ENCODE assay signal across 10 cellular contexts in genomic region chr20:11585752-11586352, GRCh38.
DNase-seq lines count a peak whose midpoint lies in the region; ATAC-seq and TF ChIP-seq lines count a peak whose summit lies in the region.
"Had no signal": no experiment of that assay in that cellular context is flagged by ENCODE, and none has a peak within 500 bp of the region (broad histone marks: within the 10 kb centered on the region; RNA-seq: fewer than 3 reads in every experiment).

No MANE protein-coding gene starts in this region.

- no peaks in the 10 kb centered on the region for H3K36me3 Mint-ChIP-seq in osteocyte (ENCODE audit: unreplicated experiment)

- POLR2A ChIA-PET in HCT116 (lab: Charles Lee) = no interaction called here

- intact Hi-C loops in HCT116 (cut with micrococcal nuclease) (no loop called here), testis (cut with DNase I; ENCODE audit: low total_unique reads) (no loop called here), heart left ventricle (cut with DNase I) (no loop called here)

- no peak overlapping the region for H3K4me2 ChIP-seq in HCT116 (ENCODE audit: low read length)

- no peaks in the 10 kb centered on the region for H3K4me1 Mint-ChIP-seq in osteocyte (ENCODE audit: unreplicated experiment)

- TF ChIP-seq CTCF in HCT116 (IDR thresholded peaks at IDR 0.05 in 2 of 3, conservative IDR thresholded peaks at IDR 0.05 in 1 of 3; ENCODE audit: borderline replicate concordance in 1 of 3, insufficient read depth in 1 of 3, low read depth in 2 of 3, low read length in 2 of 3) = peak in 2 of 3 experiments; percentile 37 to 51; a peak in 4 of 6 replicates
- peak; percentile 56 for TF ChIP-seq CTCF in osteocyte (IDR thresholded peaks at IDR 0.05)
- peak in 1 of 3 experiments; percentile 19 for TF ChIP-seq CTCF in testis (IDR thresholded peaks at IDR 0.05)
- peak in 4 of 12 donors; percentile 24 to 35 (median 30) for TF ChIP-seq CTCF in heart left ventricle (IDR thresholded peaks at IDR 0.05)
- TF ChIP-seq CTCF in Peyer's patch (IDR thresholded peaks at IDR 0.05) = no peak

- H4K20me1 ChIP-seq in HCT116 (ENCODE audit: insufficient read depth) = no peaks in the 10 kb centered on the region

- BruUV-seq in HCT116 (replicated peaks; lab: Mats Ljungman, UMichigan) = no TSS peak

- WGBS in testis, 2 donors = 44 to 66% methylated on average over 3 of the region's 3 CpGs
- WGBS in heart left ventricle, 4 donors = 34 to 49% (median 36%) methylated on average over 3 of the region's 3 CpGs

- RAD21 ChIA-PET in HCT116 (lab: Charles Lee; ENCODE audit: low non-redundant PET in 1 of 2, low total read pairs in 2 of 2, uncharacterized antibody in 2 of 2, unreplicated experiment in 2 of 2) = no interaction called here

- H3K9me2 ChIP-seq in HCT116 (ENCODE audit: insufficient read depth) = no peaks in the 10 kb centered on the region

- no peak for TF ChIP-seq POLR2A in HCT116 (IDR thresholded peaks at IDR 0.05; ENCODE audit: borderline replicate concordance, extremely low read depth, insufficient read depth, insufficient read length)
- TF ChIP-seq POLR2A in testis (IDR thresholded peaks at IDR 0.05) = no peak
- no peak for TF ChIP-seq POLR2A in heart left ventricle (IDR thresholded peaks at IDR 0.05)
- TF ChIP-seq POLR2A in Peyer's patch (IDR thresholded peaks at IDR 0.05) = no peak
- TF ChIP-seq POLR2A in GM18505 (IDR thresholded peaks at IDR 0.05; ENCODE audit: borderline replicate concordance, extremely low read depth, insufficient read depth, insufficient read length) = no peak

- DNase-seq in HCT116 (ENCODE audit: low read depth, low spot score) = peak; percentile 23
- DNase-seq in NCI-H510A (lab: John Stamatoyannopoulos, UW) = peak; percentile 4
- peak; percentile 26 for DNase-seq in cerebellum (ENCODE audit: low spot score)
- DNase-seq in osteocyte (ENCODE audit: extremely low spot score, unreplicated experiment) = no peak
- DNase-seq in testis = no peak
- no peak for DNase-seq in heart left ventricle
- no peak for DNase-seq in Peyer's patch
- DNase-seq: stimulated activated CD4-positive, alpha-beta T cell treated with anti-CD3 and anti-CD28 coated beads, Interleukin-4, amount 100 ng/mL, for 1 hour had no signal

- no peak overlapping the region for H3K9ac ChIP-seq in HCT116 (ENCODE audit: low read length)

- H3K4me3 Mint-ChIP-seq in osteocyte (ENCODE audit: unreplicated experiment) = no peak overlapping the region

- peak; percentile 30; the same call in 1 of the 2 replicates for TF ChIP-seq RAD21 in HCT116 (IDR thresholded peaks at IDR 0.05; ENCODE audit: low read depth)

- H3K36me3 ChIP-seq in HCT116 (ENCODE audit: control insufficient read depth in 1 of 2, insufficient read depth in 2 of 2, low read length in 2 of 2) (no peaks in the 10 kb centered on the region), testis (ENCODE audit: low read depth, missing control alignments) (no peaks in the 10 kb centered on the region), heart left ventricle (no peaks in the 10 kb centered on the region), Peyer's patch (no peaks in the 10 kb centered on the region)
- H3K36me3 ChIP-seq: SJCRH30 had no signal

- no peak overlapping the region for H2AFZ ChIP-seq in HCT116 (ENCODE audit: low read depth, low read length, poor library complexity, severe bottlenecking)

- CTCF ChIA-PET in HCT116 (lab: Charles Lee) = no interaction called here

- H3K9me3 ChIP-seq in HCT116 (ENCODE audit: control insufficient read depth in 1 of 2, insufficient read depth in 1 of 2, low read depth in 1 of 2, low read length in 2 of 2) (no peaks in the 10 kb centered on the region), testis (no peaks in the 10 kb centered on the region), heart left ventricle (no peaks in the 10 kb centered on the region), Peyer's patch (no peaks in the 10 kb centered on the region)
- H3K9me3 ChIP-seq: SJCRH30 had no signal

- no peak overlapping the region for H3K27ac Mint-ChIP-seq in osteocyte (ENCODE audit: unreplicated experiment)

- no peaks in the 10 kb centered on the region for H3K9me3 Mint-ChIP-seq in osteocyte (ENCODE audit: unreplicated experiment)

- H3K27me3 Mint-ChIP-seq in osteocyte (ENCODE audit: unreplicated experiment) = peaks cover 36% of the 10 kb centered on the region

- H3K27ac ChIP-seq in HCT116 (ENCODE audit: low read depth, low read length) = no peak overlapping the region
- H3K27ac ChIP-seq in testis = no peak overlapping the region
- no peak overlapping the region for H3K27ac ChIP-seq in heart left ventricle
- H3K27ac ChIP-seq in Peyer's patch = no peak overlapping the region
- H3K27ac ChIP-seq: SJCRH30 had no signal

- H3K4me1 ChIP-seq in HCT116 (ENCODE audit: control insufficient read depth in 1 of 2, insufficient read depth in 2 of 2, low read length in 2 of 2) (no peaks in the 10 kb centered on the region), testis (no peaks in the 10 kb centered on the region), heart left ventricle (no peaks in the 10 kb centered on the region), Peyer's patch (no peaks in the 10 kb centered on the region)
- H3K4me1 ChIP-seq: SJCRH30 had no signal

- no peak overlapping the region for H3K4me3 ChIP-seq in HCT116 (replicated peaks in 1 of 2; ENCODE audit: low read depth in 1 of 2, low read length in 2 of 2)
- no peak overlapping the region for H3K4me3 ChIP-seq in testis
- no peak overlapping the region for H3K4me3 ChIP-seq in heart left ventricle
- H3K4me3 ChIP-seq in Peyer's patch = no peak overlapping the region
- H3K4me3 ChIP-seq: SJCRH30 had no signal

- H3K79me2 ChIP-seq in HCT116 (ENCODE audit: insufficient read depth, low read length) = no peaks in the 10 kb centered on the region

- H3K27me3 ChIP-seq in HCT116 (ENCODE audit: insufficient read depth, low read length) (no peaks in the 10 kb centered on the region), testis (no peaks in the 10 kb centered on the region), heart left ventricle (no peaks in the 10 kb centered on the region), Peyer's patch (no peaks in the 10 kb centered on the region)
- H3K27me3 ChIP-seq: SJCRH30 had no signal

- ATAC-seq in HCT116 (peak; percentile 82), heart left ventricle (no peak), GM18505 (IDR thresholded peaks at IDR 0.05; ENCODE audit: unreplicated experiment) (no peak)

TF ChIP-seq in HCT116, 20 proteins besides CTCF, POLR2A, EP300 and RAD21:
- TF ChIP-seq SRF (IDR thresholded peaks at IDR 0.05; ENCODE audit: low read depth) (no peak), ELF1 (IDR thresholded peaks at IDR 0.05; ENCODE audit: borderline replicate concordance, low read depth) (no peak), TCF7L2 (IDR thresholded peaks at IDR 0.05; ENCODE audit: borderline replicate concordance, extremely low read depth, insufficient read depth, insufficient read length) (no peak)

Comparison
In these comparisons a context has a peak if more than half of its experiments do, and no peak if none do; other contexts are left out.
1. DNase-seq: peak in HCT116 (single experiment), NCI-H510A (single experiment) and cerebellum (single experiment); none in osteocyte (single experiment), testis (single experiment), heart left ventricle (0 of 5) and Peyer's patch (0 of 3).
2. CTCF ChIP-seq: peak in HCT116 (2 of 3) and osteocyte (single experiment); none in Peyer's patch (0 of 6).